13 cellular contexts compared by ENCODE assay signal in the genomic region with DNA sequence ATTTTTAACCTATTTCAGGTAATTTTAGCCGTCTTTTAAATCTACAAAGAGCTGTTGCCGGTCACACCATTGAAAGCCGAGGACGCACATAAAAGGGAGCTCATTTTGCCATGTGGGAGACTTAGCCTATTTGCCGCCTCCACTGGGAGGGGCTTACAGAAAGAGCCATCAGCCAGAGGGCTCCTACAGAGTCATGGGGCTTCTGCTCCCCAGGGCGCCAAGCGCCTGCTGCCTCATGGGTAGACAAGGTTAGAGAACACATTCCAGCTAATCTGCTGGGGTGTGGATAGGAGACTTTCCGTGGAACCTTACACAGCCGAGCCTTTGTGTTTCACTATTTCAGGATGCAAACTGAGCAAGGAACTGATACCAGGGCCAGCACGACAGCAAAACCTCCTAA.
"Had no signal": no experiment of that assay in that cellular context is flagged by ENCODE, and none has a peak within 500 bp of the region (broad histone marks: within the 10 kb centered on the region; RNA-seq: fewer than 3 reads in every experiment).

No MANE protein-coding gene starts in this region.

- DNase-seq: activated CD4-positive, alpha-beta memory T cell treated with anti-CD3 and anti-CD28 coated beads for 36 hours; activated CD4-positive, alpha-beta T cell treated with anti-CD3 and anti-CD28 coated beads for 36 hours; effector memory CD8-positive, alpha-beta T cell; esophagus squamous epithelium; hippocampal formation; left lung; stimulated activated CD4-positive, alpha-beta T cell treated with anti-CD3 and anti-CD28 coated beads, Interleukin-4, amount 100 ng/mL, for 24 hours; stomach; upper lobe of right lung had no signal

- H3K9me3 ChIP-seq: esophagus squamous epithelium, left lung, stomach, thoracic aorta, upper lobe of right lung had no signal

- H3K27me3 ChIP-seq: esophagus squamous epithelium, left lung, stomach, upper lobe of right lung had no signal

- H3K4me2 ChIP-seq: smooth muscle cell had no signal

- H3K27ac ChIP-seq: esophagus squamous epithelium, left lung, stomach, thoracic aorta, upper lobe of right lung had no signal

- H3K4me3 ChIP-seq: esophagus squamous epithelium, left lung, smooth muscle cell, stomach, thoracic aorta, upper lobe of right lung had no signal

- H3K4me1 ChIP-seq: left lung, stomach had no signal

- ATAC-seq: activated CD4-positive, alpha-beta T cell treated with anti-CD3 and anti-CD28 coated beads for 36 hours; effector memory CD8-positive, alpha-beta T cell; left lung; sciatic nerve; stimulated activated effector memory CD8-positive, alpha-beta T cell treated with anti-CD3 and anti-CD28 coated beads, Interleukin-12 subunit alpha, Interleukin-12 subunit beta, amount 100 ng/mL, for 72 hours; upper lobe of right lung had no signal
